ENCODE assay signal across 8 cellular contexts in the genomic region with DNA sequence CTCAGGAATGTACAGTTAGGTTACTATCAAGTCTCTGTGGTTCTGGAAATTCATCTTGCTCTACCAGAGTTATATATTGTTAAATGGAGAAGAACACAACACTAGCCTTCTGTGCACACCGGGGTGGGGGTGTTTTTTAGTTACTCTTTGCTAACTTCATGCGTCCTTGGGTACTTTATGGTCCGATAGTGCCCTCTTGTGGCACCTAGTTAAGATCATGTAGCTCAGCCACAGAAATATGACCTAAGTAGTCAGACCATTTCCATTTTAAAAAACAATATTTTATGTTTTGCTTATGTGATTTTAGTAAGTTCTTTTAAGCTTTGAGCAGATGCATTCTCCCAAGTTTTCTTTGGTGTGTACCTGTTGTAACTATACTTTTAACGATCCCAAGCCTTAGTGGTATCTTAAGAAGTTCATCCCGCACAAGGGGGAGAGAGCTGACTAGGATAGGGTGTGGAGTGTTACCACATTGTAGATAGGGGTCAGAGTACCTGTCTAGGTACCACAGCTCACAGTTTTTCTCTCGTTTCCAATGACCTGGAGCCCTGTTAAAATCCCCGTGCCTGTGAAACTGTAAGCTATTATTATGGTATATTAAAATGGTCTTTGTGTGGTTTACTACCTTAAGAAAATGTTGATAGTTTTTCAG. TPM values are rescaled to one million over a fixed set of nuclear protein-coding genes. Genes with fewer than 3 reads are reported as not detected.
DNase-seq lines count a peak whose midpoint lies in the region; ATAC-seq and TF ChIP-seq lines count a peak whose summit lies in the region.

No MANE protein-coding gene starts in this region.

- H3K4me1 ChIP-seq in DOHH2 (ENCODE audit: control insufficient read depth, low read length) (peaks cover 20% of the 10 kb centered on the region), Peyer's patch (peaks cover 0 to 7% (median 0%) of the 10 kb centered on the region in 4 donors), uterus (no peaks in the 10 kb centered on the region)

- no peaks in the 10 kb centered on the region for H3K9me2 ChIP-seq in DOHH2 (replicated peaks; ENCODE audit: control insufficient read depth, low read length)

- TF ChIP-seq POLR2A in Peyer's patch (IDR thresholded peaks at IDR 0.05) (no peak), uterus (IDR thresholded peaks at IDR 0.05) (no peak)

- H3K4me1 Mint-ChIP-seq in activated T-helper 17 cell treated with anti-CD3 and anti-CD28 coated beads, Interleukin-2, amount 50 U/mL, for 72 hours = peaks cover 20% of the 10 kb centered on the region

- no peaks in the 10 kb centered on the region for H3K27me3 Mint-ChIP-seq in activated T-helper 17 cell treated with anti-CD3 and anti-CD28 coated beads, Interleukin-2, amount 50 U/mL, for 72 hours

- peaks cover 46% of the 10 kb centered on the region for H3F3A ChIP-seq in DOHH2 (ENCODE audit: control insufficient read depth, insufficient read depth)

- H3K36me3 ChIP-seq in DOHH2 (ENCODE audit: control insufficient read depth, low read length) (peaks cover 88% of the 10 kb centered on the region), Peyer's patch (peaks cover 0 to 74% (median 0%) of the 10 kb centered on the region in 3 donors), uterus (no peaks in the 10 kb centered on the region)

- no peaks in the 10 kb centered on the region for H3K9me3 ChIP-seq in DOHH2 (ENCODE audit: control insufficient read depth, insufficient read depth, low read length)
- no peaks in the 10 kb centered on the region for H3K9me3 ChIP-seq in Peyer's patch
- no peaks in the 10 kb centered on the region for H3K9me3 ChIP-seq in uterus

- peaks cover 63% of the 10 kb centered on the region for H3K79me2 ChIP-seq in DOHH2 (ENCODE audit: control insufficient read depth, low read length)

- peak; percentile 62 for DNase-seq in LoVo (ENCODE audit: low spot score)
- DNase-seq in Peyer's patch = peak in 2 of 3 donors; percentile 78 to 87
- DNase-seq in fibroblast of the conjunctiva (ENCODE audit: low read depth) = peak; percentile 88
- peak; percentile 71 for DNase-seq in non-pigmented ciliary epithelial cell (ENCODE audit: low read depth)
- peak; percentile 49 to 80 for DNase-seq in uterus

- H3K4me3 Mint-ChIP-seq in activated T-helper 17 cell treated with anti-CD3 and anti-CD28 coated beads, Interleukin-2, amount 50 U/mL, for 72 hours = peak overlapping the region; percentile 58

- TF ChIP-seq CTCF in DOHH2 (IDR thresholded peaks at IDR 0.05; ENCODE audit: low read depth, low read length, poor library complexity, severe bottlenecking) (peak; percentile 86), Peyer's patch (IDR thresholded peaks at IDR 0.05) (peak; percentile 49 to 84 (median 76)), uterus (IDR thresholded peaks at IDR 0.05) (peak; percentile 73 to 82 (median 78))

- peaks cover 22% of the 10 kb centered on the region; the same call in 1 of the 2 replicates for H4K20me1 ChIP-seq in DOHH2 (ENCODE audit: control insufficient read depth, insufficient read depth, low read depth, low read length)

- no peak overlapping the region for H3K4me2 ChIP-seq in DOHH2 (ENCODE audit: low read length)

- H3K9me3 Mint-ChIP-seq in activated T-helper 17 cell treated with anti-CD3 and anti-CD28 coated beads, Interleukin-2, amount 50 U/mL, for 72 hours = no peaks in the 10 kb centered on the region

- H3K36me3 Mint-ChIP-seq in activated T-helper 17 cell treated with anti-CD3 and anti-CD28 coated beads, Interleukin-2, amount 50 U/mL, for 72 hours (ENCODE audit: low read depth) = peaks cover 93% of the 10 kb centered on the region

- ATAC-seq in activated T-helper 17 cell treated with anti-CD3 and anti-CD28 coated beads, Interleukin-2, amount 50 U/mL, for 72 hours (replicated peaks) = peak; percentile 77
- ATAC-seq in GM21737 (IDR thresholded peaks at IDR 0.05; ENCODE audit: unreplicated experiment) = no peak

- peak overlapping the region; percentile 84 for H3K27ac Mint-ChIP-seq in activated T-helper 17 cell treated with anti-CD3 and anti-CD28 coated beads, Interleukin-2, amount 50 U/mL, for 72 hours

- intact Hi-C loops in uterus (cut with DNase I; ENCODE audit: low total_unique reads) = loop anchor here (10.0 kb wide), 2 partner anchors 51 to 131 kb away; partner anchors contain the start of gene MAP7D1

- no peak overlapping the region for H3K4me3 ChIP-seq in DOHH2 (ENCODE audit: low read length)
- H3K4me3 ChIP-seq in Peyer's patch = no peak overlapping the region
- H3K4me3 ChIP-seq in uterus = no peak overlapping the region

- no peak overlapping the region for H3K27ac ChIP-seq in DOHH2 (ENCODE audit: low read depth, low read length)
- H3K27ac ChIP-seq in Peyer's patch = peak overlapping the region in 1 of 4 donors; percentile 0
- H3K27ac ChIP-seq in uterus = peak overlapping the region in 1 of 2 donors; percentile 19

- H3K27me3 ChIP-seq in DOHH2 (ENCODE audit: control insufficient read depth, low read length) (no peaks in the 10 kb centered on the region), Peyer's patch (no peaks in the 10 kb centered on the region), uterus (no peaks in the 10 kb centered on the region)

RNA-seq across cellular contexts. Expression of gene SH3D21, which starts 20.6 kb away (rescaled TPM):
- 10 to 100 TPM; 20.6 to 75.9 (median 24.8) TPM for total RNA-seq in Peyer's patch
- 100 to 1,000 TPM in 1 of 2 donors, 10 to 100 TPM in 1; 24.4 to 245 TPM for total RNA-seq in activated T-helper 17 cell treated with anti-CD3 and anti-CD28 coated beads, Interleukin-2, amount 50 U/mL, for 72 hours
- total RNA-seq in uterus = 10 to 100 TPM in 2 of 4 donors, not detected in 2; 11.3 to 11.8 TPM

RNA-seq across cellular contexts. Expression of gene EVA1B, which starts 37.9 kb away (rescaled TPM):
- 10 to 100 TPM in 2 of 4 donors, 1 to 10 TPM in 2; 4.4 to 19.0 (median 11.4) TPM for total RNA-seq in Peyer's patch
- 1 to 10 TPM; 2.5 to 5.6 TPM for total RNA-seq in activated T-helper 17 cell treated with anti-CD3 and anti-CD28 coated beads, Interleukin-2, amount 50 U/mL, for 72 hours
- total RNA-seq in uterus = 100 to 1,000 TPM in 1 of 4 donors, 10 to 100 TPM in 3; 20.9 to 122 (median 62.4) TPM
